Comparison of ENCODE assay signal across 15 cellular contexts in the genomic region with DNA sequence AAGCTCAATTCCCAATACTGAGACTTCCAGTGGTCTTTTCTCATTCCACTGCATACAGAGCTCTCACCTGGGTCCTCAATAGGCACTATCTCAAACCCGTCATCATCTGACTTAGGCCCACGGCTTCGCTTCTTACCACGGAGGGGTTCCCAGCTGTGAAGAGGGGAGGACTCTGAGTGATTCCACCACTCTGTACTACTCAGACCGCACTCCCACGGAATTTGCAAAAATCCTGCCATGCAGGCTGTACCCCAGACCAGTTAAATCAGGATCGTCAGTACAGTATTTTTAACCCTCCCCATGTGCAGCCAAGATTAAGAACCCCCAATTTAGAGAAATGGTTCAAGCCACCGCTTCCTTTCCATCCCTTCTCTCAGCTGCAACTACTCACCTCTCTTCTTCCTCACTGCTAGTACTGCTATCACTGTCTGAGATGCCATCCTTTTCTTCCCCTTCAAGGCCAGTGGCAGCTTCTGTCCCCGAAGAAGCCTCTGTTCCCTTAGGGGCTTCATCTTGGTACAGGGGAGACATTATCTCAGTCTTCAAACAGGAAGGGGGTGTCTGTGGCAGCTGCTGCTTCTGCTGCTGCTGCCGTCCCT. TPM values are rescaled to one million over a fixed set of nuclear protein-coding genes. Genes with fewer than 3 reads are reported as not detected.
DNase-seq lines count a peak whose midpoint lies in the region; ATAC-seq and TF ChIP-seq lines count a peak whose summit lies in the region.
"Had no signal": no experiment of that assay in that cellular context is flagged by ENCODE, and none has a peak within 500 bp of the region (broad histone marks: within the 10 kb centered on the region; RNA-seq: fewer than 3 reads in every experiment).

No MANE protein-coding gene starts in this region.

- ATAC-seq in heart left ventricle (no peak), WTC11 (no peak), HG03378 (IDR thresholded peaks at IDR 0.05; ENCODE audit: unreplicated experiment) (no peak)
- peak; percentile 31 for ATAC-seq in stimulated activated naive CD8-positive, alpha-beta T cell treated with anti-CD3 and anti-CD28 coated beads, Interleukin-15, amount 100 ng/mL, for 72 hours
- ATAC-seq: Right ventricle myocardium inferior had no signal

- intact Hi-C loops in heart left ventricle (cut with DNase I), result loop anchor here in 4 of 10 donors (5.0 to 10.0 kb wide), 3 partner anchors 44 to 684 kb away; a partner anchor contains a TSS
- intact Hi-C loops in posterior vena cava (cut with DNase I), result no loop called here

- 83 to 87% (median 85%) methylated on average over 10 of the region's 10 CpGs for WGBS in heart left ventricle, 4 donors

- DNase-seq in right atrium auricular region (ENCODE audit: low spot score), result no peak
- DNase-seq in heart left ventricle, result no peak
- DNase-seq in WTC11 (ENCODE audit: low spot score), result no peak
- no peak for DNase-seq in glutamatergic neuron
- DNase-seq in stimulated activated naive CD8-positive, alpha-beta T cell treated with anti-CD3 and anti-CD28 coated beads, Interleukin-15, amount 100 ng/mL, for 72 hours, result no peak
- DNase-seq in posterior vena cava (ENCODE audit: low spot score), result no peak
- DNase-seq in NCI-H187 treated with DMSO at 0.1 percent for 48 hours (lab: John Stamatoyannopoulos, UW), result no peak
- DNase-seq: activated CD4-positive, alpha-beta T cell treated with anti-CD3 and anti-CD28 coated beads, Interleukin-2, amount 50 U/mL, for 1 hour; activated gamma-delta T cell; midbrain; NCI-H1417 treated with DMSO at 0.1 percent for 48 hours; NCI-H446 had no signal

- CTCF ChIA-PET in WTC11 (lab: Charles Lee), result interaction anchor here (1.5 kb wide), 1 partner anchor 14 kb away, joined by 4 read pairs; no protein-coding TSS in a partner anchor

- H3K4me3 ChIP-seq in right atrium auricular region, result no peak overlapping the region
- H3K4me3 ChIP-seq in heart left ventricle, result no peak overlapping the region

- H3K4me3 Mint-ChIP-seq in WTC11, result no peak overlapping the region
- H3K4me3 Mint-ChIP-seq in glutamatergic neuron (ENCODE audit: unreplicated experiment), result no peak overlapping the region
- H3K4me3 Mint-ChIP-seq in stimulated activated naive CD8-positive, alpha-beta T cell treated with anti-CD3 and anti-CD28 coated beads, Interleukin-15, amount 100 ng/mL, for 72 hours, result peak overlapping the region; percentile 3 to 23

- H3K4me1 Mint-ChIP-seq in WTC11 (peaks cover 7% of the 10 kb centered on the region), glutamatergic neuron (ENCODE audit: low read depth, unreplicated experiment) (peaks cover 4% of the 10 kb centered on the region)
- H3K4me1 Mint-ChIP-seq in stimulated activated naive CD8-positive, alpha-beta T cell treated with anti-CD3 and anti-CD28 coated beads, Interleukin-15, amount 100 ng/mL, for 72 hours, result peaks cover 44% of the 10 kb centered on the region

- TF ChIP-seq CTCF in right atrium auricular region (IDR thresholded peaks at IDR 0.05), result no peak
- TF ChIP-seq CTCF in heart left ventricle (IDR thresholded peaks at IDR 0.05), result no peak
- no peak for TF ChIP-seq CTCF in WTC11 (IDR thresholded peaks at IDR 0.05)
- no peak for TF ChIP-seq CTCF in glutamatergic neuron (IDR thresholded peaks at IDR 0.05; ENCODE audit: partially characterized antibody, unreplicated experiment)

- H3K27ac Mint-ChIP-seq in WTC11, result peak overlapping the region; percentile 38
- peak overlapping the region; percentile 76 for H3K27ac Mint-ChIP-seq in glutamatergic neuron (ENCODE audit: unreplicated experiment)
- peak overlapping the region; percentile 4 to 71 for H3K27ac Mint-ChIP-seq in stimulated activated naive CD8-positive, alpha-beta T cell treated with anti-CD3 and anti-CD28 coated beads, Interleukin-15, amount 100 ng/mL, for 72 hours

- H3K27me3 ChIP-seq in right atrium auricular region (no peaks in the 10 kb centered on the region), heart left ventricle (no peaks in the 10 kb centered on the region)

- no peak for TF ChIP-seq POLR2A in heart left ventricle (IDR thresholded peaks at IDR 0.05)

- H3K9me3 ChIP-seq in right atrium auricular region (no peaks in the 10 kb centered on the region), heart left ventricle (no peaks in the 10 kb centered on the region)

- H3K36me3 Mint-ChIP-seq in WTC11 (peaks cover 96% of the 10 kb centered on the region), glutamatergic neuron (ENCODE audit: unreplicated experiment) (no peaks in the 10 kb centered on the region)

- H3K4me1 ChIP-seq in right atrium auricular region, result peaks cover 0 to 31% of the 10 kb centered on the region in 2 donors
- H3K4me1 ChIP-seq in heart left ventricle, result peaks cover 0 to 19% (median 7%) of the 10 kb centered on the region in 12 donors
- H3K4me1 ChIP-seq: parathyroid adenoma had no signal

- peak overlapping the region; percentile 64 to 68 for H3K27ac ChIP-seq in right atrium auricular region
- H3K27ac ChIP-seq in heart left ventricle, result no peak overlapping the region
- H3K27ac ChIP-seq: parathyroid adenoma had no signal

- POLR2A ChIA-PET in WTC11 (lab: Charles Lee), result no interaction called here

- H3K9me3 Mint-ChIP-seq in WTC11 (no peaks in the 10 kb centered on the region), glutamatergic neuron (ENCODE audit: unreplicated experiment) (peaks cover 10% of the 10 kb centered on the region)
- H3K9me3 Mint-ChIP-seq in stimulated activated naive CD8-positive, alpha-beta T cell treated with anti-CD3 and anti-CD28 coated beads, Interleukin-15, amount 100 ng/mL, for 72 hours, result no peaks in the 10 kb centered on the region

- H3K27me3 Mint-ChIP-seq in WTC11 (ENCODE audit: low read depth) (no peaks in the 10 kb centered on the region; the same call in 1 of the 2 replicates), glutamatergic neuron (ENCODE audit: unreplicated experiment) (peaks cover 15% of the 10 kb centered on the region)
- H3K27me3 Mint-ChIP-seq in stimulated activated naive CD8-positive, alpha-beta T cell treated with anti-CD3 and anti-CD28 coated beads, Interleukin-15, amount 100 ng/mL, for 72 hours, result no peaks in the 10 kb centered on the region

- H3K36me3 ChIP-seq in right atrium auricular region (peaks cover 93% of the 10 kb centered on the region), heart left ventricle (peaks cover 0 to 99% (median 97%) of the 10 kb centered on the region in 9 donors)

TF ChIP-seq in WTC11, 78 proteins besides CTCF, POLR2A, EP300 and RAD21 (continues in another document):
- TF ChIP-seq TEAD4 (CRISPR knock-in tag; IDR thresholded peaks at IDR 0.05), result no peak
- TF ChIP-seq, protein P1, sequence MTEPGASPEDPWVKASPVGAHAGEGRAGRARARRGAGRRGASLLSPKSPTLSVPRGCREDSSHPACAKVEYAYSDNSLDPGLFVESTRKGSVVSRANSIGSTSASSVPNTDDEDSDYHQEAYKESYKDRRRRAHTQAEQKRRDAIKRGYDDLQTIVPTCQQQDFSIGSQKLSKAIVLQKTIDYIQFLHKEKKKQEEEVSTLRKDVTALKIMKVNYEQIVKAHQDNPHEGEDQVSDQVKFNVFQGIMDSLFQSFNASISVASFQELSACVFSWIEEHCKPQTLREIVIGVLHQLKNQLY (CRISPR knock-in tag; IDR thresholded peaks at IDR 0.05), result no peak
- TF ChIP-seq KAT7 (CRISPR knock-in tag; IDR thresholded peaks at IDR 0.05; ENCODE audit: borderline replicate concordance), result no peak
- TF ChIP-seq, protein P2, sequence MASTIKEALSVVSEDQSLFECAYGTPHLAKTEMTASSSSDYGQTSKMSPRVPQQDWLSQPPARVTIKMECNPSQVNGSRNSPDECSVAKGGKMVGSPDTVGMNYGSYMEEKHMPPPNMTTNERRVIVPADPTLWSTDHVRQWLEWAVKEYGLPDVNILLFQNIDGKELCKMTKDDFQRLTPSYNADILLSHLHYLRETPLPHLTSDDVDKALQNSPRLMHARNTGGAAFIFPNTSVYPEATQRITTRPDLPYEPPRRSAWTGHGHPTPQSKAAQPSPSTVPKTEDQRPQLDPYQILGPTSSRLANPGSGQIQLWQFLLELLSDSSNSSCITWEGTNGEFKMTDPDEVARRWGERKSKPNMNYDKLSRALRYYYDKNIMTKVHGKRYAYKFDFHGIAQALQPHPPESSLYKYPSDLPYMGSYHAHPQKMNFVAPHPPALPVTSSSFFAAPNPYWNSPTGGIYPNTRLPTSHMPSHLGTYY (CRISPR knock-in tag; IDR thresholded peaks at IDR 0.05), result no peak
- no peak for TF ChIP-seq NFATC4 (CRISPR knock-in tag; IDR thresholded peaks at IDR 0.05)
- TF ChIP-seq SMAD3 (CRISPR knock-in tag; IDR thresholded peaks at IDR 0.05; ENCODE audit: borderline replicate concordance), result no peak
- TF ChIP-seq RORB (CRISPR knock-in tag; IDR thresholded peaks at IDR 0.05), result no peak
- no peak for TF ChIP-seq CREB1 (CRISPR knock-in tag; IDR thresholded peaks at IDR 0.05)
- TF ChIP-seq GABPB1 (CRISPR knock-in tag; IDR thresholded peaks at IDR 0.05), result no peak

RNA-seq across cellular contexts. Expression of a gene that starts 6.2 kb away (rescaled TPM):
- total RNA-seq in right atrium auricular region (100 to 1,000 TPM in 1 of 2 donors, 10 to 100 TPM in 1; 59.3 to 105 TPM), heart left ventricle (100 to 1,000 TPM in 7 of 9 donors, 10 to 100 TPM in 2; 64.7 to 143 (median 113) TPM), WTC11 (2021) (135 to 152 TPM (median 149 TPM) in 3 replicates), glutamatergic neuron (ENCODE audit: unreplicated experiment) (133 TPM), posterior vena cava (100 to 1,000 TPM in 1 of 2 donors, 10 to 100 TPM in 1; 94.8 to 104 TPM)
- polyA plus RNA-seq in heart left ventricle, result 100 to 1,000 TPM; 164 to 189 TPM

RNA-seq across cellular contexts. Expression of a gene that starts 6.4 kb away (rescaled TPM):
- total RNA-seq in right atrium auricular region (10 to 100 TPM; 24.3 to 58.0 TPM), heart left ventricle (10 to 100 TPM; 22.1 to 46.5 (median 25.7) TPM), WTC11 (2021) (47.7 to 62.1 TPM (median 52.0 TPM) in 3 replicates), glutamatergic neuron (ENCODE audit: unreplicated experiment) (42.0 TPM), posterior vena cava (10 to 100 TPM; 25.2 to 26.0 TPM)
- polyA plus RNA-seq in heart left ventricle, result 10 to 100 TPM; 12.5 to 44.6 TPM

RNA-seq across cellular contexts. Expression of a gene that starts 21.4 kb away (rescaled TPM):
- total RNA-seq in right atrium auricular region (10 to 100 TPM; 30.4 to 51.3 TPM), heart left ventricle (10 to 100 TPM; 11.3 to 40.9 (median 24.1) TPM), WTC11 (2021) (80.1 to 106 TPM (median 86.7 TPM) in 3 replicates), glutamatergic neuron (ENCODE audit: unreplicated experiment) (84.5 TPM), posterior vena cava (10 to 100 TPM; 45.6 to 76.9 TPM)
- polyA plus RNA-seq in heart left ventricle, result 10 to 100 TPM; 16.5 to 26.9 TPM

RNA-seq across cellular contexts. Expression of a gene that starts 47.1 kb away (rescaled TPM):
- 10 to 100 TPM; 39.9 to 41.0 TPM for total RNA-seq in right atrium auricular region
- total RNA-seq in heart left ventricle, result 10 to 100 TPM; 30.1 to 75.0 (median 61.0) TPM
- 10 to 100 TPM; 34.4 to 44.8 TPM for polyA plus RNA-seq in heart left ventricle
- 102 to 128 TPM (median 106 TPM) in 3 replicates for total RNA-seq in WTC11 (2021)
- 181 TPM for total RNA-seq in glutamatergic neuron (ENCODE audit: unreplicated experiment)
- total RNA-seq in posterior vena cava, result 10 to 100 TPM; 80.9 to 89.7 TPM

RNA-seq across cellular contexts. Expression of a gene that starts 47.7 kb away (rescaled TPM):
- total RNA-seq in right atrium auricular region, result 10 to 100 TPM; 57.1 to 69.7 TPM
- 100 to 1,000 TPM in 2 of 9 donors, 10 to 100 TPM in 7; 54.4 to 115 (median 84.3) TPM for total RNA-seq in heart left ventricle
- polyA plus RNA-seq in heart left ventricle, result 100 to 1,000 TPM in 1 of 2 donors, 10 to 100 TPM in 1; 38.4 to 139 TPM
- 63.0 to 70.9 TPM (median 63.9 TPM) in 3 replicates for total RNA-seq in WTC11 (2021)
- 56.4 TPM for total RNA-seq in glutamatergic neuron (ENCODE audit: unreplicated experiment)
- total RNA-seq in posterior vena cava, result 10 to 100 TPM; 52.5 to 58.5 TPM

Comparison
In these comparisons a context has a peak if more than half of its experiments do, and no peak if none do; other contexts are left out.
1. H3K27ac ChIP-seq: peak in right atrium auricular region (2 of 2); none in heart left ventricle (0 of 12).
2. H3K4me3 Mint-ChIP-seq: peak in stimulated activated naive CD8-positive, alpha-beta T cell treated with anti-CD3 and anti-CD28 coated beads, Interleukin-15, amount 100 ng/mL, for 72 hours (2 of 2); none in WTC11 (single experiment) and glutamatergic neuron (single experiment).
3. Peak in every context shown above with its lines, with median percentiles within 50 percentile points of each other: H3K27ac Mint-ChIP-seq.